ENCODE assay signal across 28 cellular contexts in genomic region chr9:98040212-98040611, GRCh38. TPM values are rescaled to one million over a fixed set of nuclear protein-coding genes. Genes with fewer than 3 reads are reported as not detected.
DNase-seq lines count a peak whose midpoint lies in the region; ATAC-seq and TF ChIP-seq lines count a peak whose summit lies in the region.
"Had no signal": no experiment of that assay in that cellular context is flagged by ENCODE, and none has a peak within 500 bp of the region (broad histone marks: within the 10 kb centered on the region; RNA-seq: fewer than 3 reads in every experiment).

No MANE protein-coding gene starts in this region.

- H3K9me1 ChIP-seq in IMR-90 (ENCODE audit: insufficient read depth, low read length): peaks cover 12% of the 10 kb centered on the region

- H2BK20ac ChIP-seq in IMR-90 (ENCODE audit: low read depth, low read length): no peak overlapping the region

- peaks cover 8% of the 10 kb centered on the region for H3K4me1 ChIP-seq in IMR-90 (ENCODE audit: control insufficient read depth, insufficient read depth, low read length)
- peaks cover 0 to 7% of the 10 kb centered on the region in 2 donors for H3K4me1 ChIP-seq in naive thymus-derived CD4-positive, alpha-beta T cell (ENCODE audit: control insufficient read depth in 2 of 2, insufficient read depth in 2 of 2, low read length in 2 of 2)
- H3K4me1 ChIP-seq: Caco-2, Peyer's patch had no signal

- no peaks in the 10 kb centered on the region for H4K20me1 ChIP-seq in IMR-90 (ENCODE audit: insufficient read depth, low read length)

- no TSS peak for BruUV-seq in Calu3 (replicated peaks; lab: Mats Ljungman, UMichigan)
- BruUV-seq in IMR-90 (replicated peaks; lab: Mats Ljungman, UMichigan): no TSS peak

- intact Hi-C loops in Calu3 (cut with micrococcal nuclease; ENCODE audit: unreplicated experiment): no loop called here
- intact Hi-C loops in IMR-90 (cut with micrococcal nuclease): no loop called here
- intact Hi-C loops in activated B cell treated with CpG ODN at 0.5 μM for 24 hours (cut with micrococcal nuclease): no loop called here
- intact Hi-C loops in naive thymus-derived CD4-positive, alpha-beta T cell (cut with micrococcal nuclease): no loop called here

- H3K18ac ChIP-seq in IMR-90 (ENCODE audit: low read depth, low read length): no peak overlapping the region

- TF ChIP-seq CTCF in Calu3 (IDR thresholded peaks at IDR 0.05; ENCODE audit: unreplicated experiment): no peak
- TF ChIP-seq CTCF in IMR-90 (conservative IDR thresholded peaks at IDR 0.05; ENCODE audit: low read depth, low read length): no peak
- TF ChIP-seq CTCF in activated B cell treated with CpG ODN at 0.5 μM for 24 hours (IDR thresholded peaks at IDR 0.05): no peak
- TF ChIP-seq CTCF in nephron progenitor cell (IDR thresholded peaks at IDR 0.05): no peak

- TF ChIP-seq POLR2A in IMR-90 (IDR thresholded peaks at IDR 0.05; ENCODE audit: low read depth, low read length): no peak

- POLR2A ChIA-PET in IMR-90 (lab: Charles Lee; ENCODE audit: unreplicated experiment) (no interaction called here), activated B cell treated with CpG ODN at 0.5 μM for 24 hours (lab: Charles Lee) (interaction anchor here (1.1 kb wide), 2 partner anchors 58 to 118 kb away, joined by 3 to 5 read pairs; partner anchors contain the start of gene TRMO)
- POLR2A ChIA-PET in naive thymus-derived CD4-positive, alpha-beta T cell (lab: Charles Lee): interaction anchor here (7.9 kb wide), 1 partner anchor 118 kb away, joined by 36 read pairs; the partner anchor contains the start of gene TRMO

- 85% methylated on average over 6 of the region's 6 CpGs; no CpG with 5 or more reads in 1 of the 2 experiments for WGBS in IMR-90 (ENCODE audit: extremely low coverage in 2 of 2, insufficient read length in 1 of 2), 2 experiments

- H3K4me2 ChIP-seq in IMR-90 (ENCODE audit: low read depth, low read length): no peak overlapping the region
- H3K4me2 ChIP-seq: KMS-11 had no signal

- no peaks in the 10 kb centered on the region for H3K9me3 ChIP-seq in IMR-90 (ENCODE audit: control insufficient read depth, insufficient read depth, low read length)
- no peaks in the 10 kb centered on the region for H3K9me3 ChIP-seq in naive thymus-derived CD4-positive, alpha-beta T cell (ENCODE audit: control insufficient read depth in 2 of 3, low read length in 3 of 3)
- H3K9me3 ChIP-seq: Caco-2, Peyer's patch, tibial artery had no signal

- H4K5ac ChIP-seq in IMR-90 (ENCODE audit: low read depth, low read length): no peak overlapping the region

- peak overlapping the region in 1 of 2 experiments; percentile 20; a peak in 1 of 4 replicates for H4K8ac ChIP-seq in IMR-90 (ENCODE audit: low read depth in 2 of 2, low read length in 2 of 2)

- H4K91ac ChIP-seq in IMR-90 (ENCODE audit: insufficient read depth, low read depth, low read length): no peak overlapping the region

- dilution Hi-C loops in IMR-90 (cut with HindIII; ENCODE audit: low sequenced_read_pairs, unreplicated experiment): no loop called here

- no peak overlapping the region for H2AK5ac ChIP-seq in IMR-90 (ENCODE audit: low read depth, low read length)

- no peak overlapping the region for H3K9ac ChIP-seq in IMR-90 (ENCODE audit: low read depth, low read length)
- H3K9ac ChIP-seq: KMS-11 had no signal

- H3K23ac ChIP-seq in IMR-90 (ENCODE audit: low read depth, low read length): no peak overlapping the region

- DNase-seq in Calu3 (no peak), IMR-90 (no peak), activated B cell treated with CpG ODN at 0.5 μM for 24 hours (no peak), nephron progenitor cell (no peak), T-helper 1 cell (no peak)
- no peak for DNase-seq in naive thymus-derived CD4-positive, alpha-beta T cell
- DNase-seq: ACHN; activated CD4-positive, alpha-beta T cell treated with anti-CD3 and anti-CD28 coated beads for 4 hours; activated CD8-positive, alpha-beta T cell treated with anti-CD3 and anti-CD28 coated beads, Interleukin-2, amount 10 ng/mL, durations not matched to agents 7 days and 5 days; activated naive CD4-positive, alpha-beta T cell treated with anti-CD3 and anti-CD28 coated beads, Interleukin-2, amount 50 U/mL, for 16 hours; Caco-2; DND-41; effector memory CD4-positive, alpha-beta T cell; hypothalamus; MM.1S; NCI-H1105 treated with DMSO at 0.1 percent for 48 hours; NCI-H2029 treated with DMSO at 0.1 percent for 48 hours; NCI-H2227 treated with DMSO at 0.1 percent for 48 hours; NCI-H69; right cardiac atrium; SHP77 treated with DMSO at 0.1 percent for 48 hours; T-helper 9 cell; tibial artery had no signal

- H3K27ac Mint-ChIP-seq in Calu3 (ENCODE audit: unreplicated experiment) (no peak overlapping the region), activated B cell treated with CpG ODN at 0.5 μM for 24 hours (peak overlapping the region; percentile 46), nephron progenitor cell (no peak overlapping the region)
- H3K27ac Mint-ChIP-seq in naive thymus-derived CD4-positive, alpha-beta T cell: no peak overlapping the region
- H3K27ac Mint-ChIP-seq: activated CD8-positive, alpha-beta T cell treated with anti-CD3 and anti-CD28 coated beads, Interleukin-2, amount 10 ng/mL, durations not matched to agents 7 days and 5 days; activated T-helper 2 cell treated with anti-CD3 and anti-CD28 coated beads, Interferon-gamma antibody, Interleukin-2, Interleukin-4, amounts not matched to agents 10 μg/mL and 5 μg/mL and 100 μg/mL, durations not matched to agents 14 hours and 24 hours and 36 hours had no signal

- H2BK5ac ChIP-seq in IMR-90 (ENCODE audit: low read depth, low read length, poor library complexity, severe bottlenecking): no peak overlapping the region

- H2BK15ac ChIP-seq in IMR-90 (ENCODE audit: low read depth, low read length): no peak overlapping the region

- ATAC-seq in IMR-90 (ENCODE audit: low read depth) (no peak), activated B cell treated with CpG ODN at 0.5 μM for 24 hours (ENCODE audit: low read depth) (no peak), GM19324 (IDR thresholded peaks at IDR 0.05; ENCODE audit: low FRiP score, unreplicated experiment) (no peak)
- no peak for ATAC-seq in naive thymus-derived CD4-positive, alpha-beta T cell
- ATAC-seq: activated CD8-positive, alpha-beta T cell treated with anti-CD3 and anti-CD28 coated beads, Interleukin-2, amount 10 ng/mL, durations not matched to agents 7 days and 5 days; right cardiac atrium had no signal

- H3K27me3 Mint-ChIP-seq in Calu3 (ENCODE audit: unreplicated experiment): peaks cover 12% of the 10 kb centered on the region
- H3K27me3 Mint-ChIP-seq in activated B cell treated with CpG ODN at 0.5 μM for 24 hours: peaks cover 4% of the 10 kb centered on the region
- peaks cover 29% of the 10 kb centered on the region for H3K27me3 Mint-ChIP-seq in nephron progenitor cell (ENCODE audit: low read depth, poor library complexity)
- peaks cover 0 to 5% (median 0%) of the 10 kb centered on the region in 5 donors for H3K27me3 Mint-ChIP-seq in naive thymus-derived CD4-positive, alpha-beta T cell

- in situ Hi-C loops in IMR-90 (cut with MboI; ENCODE audit: low sequenced_read_pairs): no loop called here

- H2AFZ ChIP-seq in IMR-90 (replicated peaks; ENCODE audit: low read length, poor library complexity): no peak overlapping the region

- H3K27me3 ChIP-seq in IMR-90 (ENCODE audit: control insufficient read depth, insufficient read depth, low read length): no peaks in the 10 kb centered on the region
- H3K27me3 ChIP-seq in naive thymus-derived CD4-positive, alpha-beta T cell (ENCODE audit: control insufficient read depth in 2 of 2, insufficient read depth in 2 of 2, low read length in 2 of 2): no peaks in the 10 kb centered on the region
- H3K27me3 ChIP-seq: Peyer's patch, tibial artery had no signal

- no peak for TF ChIP-seq RAD21 in IMR-90 (IDR thresholded peaks at IDR 0.05; ENCODE audit: low read length)

- H2BK120ac ChIP-seq in IMR-90 (ENCODE audit: low read depth, low read length): no peak overlapping the region

- peaks cover 16% of the 10 kb centered on the region for H3K4me1 Mint-ChIP-seq in Calu3 (ENCODE audit: low read depth, unreplicated experiment)
- H3K4me1 Mint-ChIP-seq in activated B cell treated with CpG ODN at 0.5 μM for 24 hours: peaks cover 58% of the 10 kb centered on the region
- peaks cover 26% of the 10 kb centered on the region for H3K4me1 Mint-ChIP-seq in nephron progenitor cell
- peaks cover 3 to 11% (median 5%) of the 10 kb centered on the region in 7 donors for H3K4me1 Mint-ChIP-seq in naive thymus-derived CD4-positive, alpha-beta T cell

- no peaks in the 10 kb centered on the region for H3K9me3 Mint-ChIP-seq in Calu3 (ENCODE audit: low read depth, unreplicated experiment)
- H3K9me3 Mint-ChIP-seq in activated B cell treated with CpG ODN at 0.5 μM for 24 hours: peaks cover 3% of the 10 kb centered on the region
- peaks cover 3% of the 10 kb centered on the region for H3K9me3 Mint-ChIP-seq in nephron progenitor cell
- peaks cover 0 to 3% (median 0%) of the 10 kb centered on the region in 11 donors for H3K9me3 Mint-ChIP-seq in naive thymus-derived CD4-positive, alpha-beta T cell

- 0 out of 2 replicates have a peak overlapping the region, but pooled peaks have one; percentile 3 for H3K4ac ChIP-seq in IMR-90 (ENCODE audit: low read depth, low read length)

- H3K4me3 Mint-ChIP-seq in Calu3 (ENCODE audit: low read depth, unreplicated experiment) (peak overlapping the region; percentile 20), activated B cell treated with CpG ODN at 0.5 μM for 24 hours (peak overlapping the region; percentile 76), nephron progenitor cell (peak overlapping the region; percentile 35)
- no peak overlapping the region for H3K4me3 Mint-ChIP-seq in naive thymus-derived CD4-positive, alpha-beta T cell
- H3K4me3 Mint-ChIP-seq: activated CD8-positive, alpha-beta T cell treated with anti-CD3 and anti-CD28 coated beads, Interleukin-2, amount 10 ng/mL, durations not matched to agents 7 days and 5 days had no signal

- no peak overlapping the region for H3K56ac ChIP-seq in IMR-90 (ENCODE audit: extremely low read depth, insufficient read depth, low read length)

- no peak overlapping the region for H3K27ac ChIP-seq in IMR-90 (ENCODE audit: insufficient read depth, low read length)
- H3K27ac ChIP-seq in naive thymus-derived CD4-positive, alpha-beta T cell (ENCODE audit: low read depth, low read length): no peak overlapping the region
- H3K27ac ChIP-seq: coronary artery, KMS-11, Peyer's patch, tibial artery had no signal

- H3K4me3 ChIP-seq in IMR-90 (ENCODE audit: insufficient read depth, low read depth, low read length): no peak overlapping the region
- H3K4me3 ChIP-seq in naive thymus-derived CD4-positive, alpha-beta T cell (ENCODE audit: low read length): no peak overlapping the region
- H3K4me3 ChIP-seq: coronary artery, Peyer's patch, tibial artery had no signal

- CTCF ChIA-PET in Calu3 (lab: Charles Lee) (no interaction called here), IMR-90 (lab: Yijun Ruan, JAX) (no interaction called here), activated B cell treated with CpG ODN at 0.5 μM for 24 hours (lab: Charles Lee) (no interaction called here)
- CTCF ChIA-PET in naive thymus-derived CD4-positive, alpha-beta T cell (lab: Charles Lee): interaction anchor here (2.3 kb wide), 1 partner anchor 117 kb away, joined by 9 read pairs; the partner anchor contains the start of gene TRMO

- no peaks in the 10 kb centered on the region for H3K36me3 ChIP-seq in IMR-90 (ENCODE audit: control insufficient read depth, insufficient read depth, low read length)
- H3K36me3 ChIP-seq in naive thymus-derived CD4-positive, alpha-beta T cell (ENCODE audit: control insufficient read depth in 2 of 3, insufficient read depth in 3 of 3, low read length in 3 of 3): no peaks in the 10 kb centered on the region
- H3K36me3 ChIP-seq: Peyer's patch, tibial artery had no signal

- H3K36me3 Mint-ChIP-seq in Calu3 (ENCODE audit: insufficient read depth, unreplicated experiment) (no peaks in the 10 kb centered on the region), activated B cell treated with CpG ODN at 0.5 μM for 24 hours (ENCODE audit: low read depth) (peaks cover 2% of the 10 kb centered on the region), nephron progenitor cell (ENCODE audit: low read depth) (no peaks in the 10 kb centered on the region)
- peaks cover 0 to 3% (median 0%) of the 10 kb centered on the region in 5 donors for H3K36me3 Mint-ChIP-seq in naive thymus-derived CD4-positive, alpha-beta T cell

- H3K79me1 ChIP-seq in IMR-90 (ENCODE audit: low read depth in 1 of 2, low read length in 2 of 2): peaks cover 0 to 7% of the 10 kb centered on the region in 2 experiments; a peak in 1 of 4 replicates

- H3K14ac ChIP-seq in IMR-90 (replicated peaks; ENCODE audit: low read depth, low read length): no peak overlapping the region

- no peak overlapping the region for H2AK9ac ChIP-seq in IMR-90 (replicated peaks; ENCODE audit: low read depth, low read length, poor library complexity)

RNA-seq across cellular contexts. Expression of gene NANS, which starts 16.3 kb away (rescaled TPM):
- total RNA-seq in Calu3 (2022) (43.0 and 47.5 TPM in 2 replicates), IMR-90 (2012; rRNA removed) (306 and 313 TPM in 2 replicates), activated B cell treated with CpG ODN at 0.5 μM for 24 hours (21.6 and 21.8 TPM in 2 replicates)
- polyA plus RNA-seq in IMR-90 (2012; rRNA removed): 197 and 210 TPM in 2 replicates
- polyA plus RNA-seq in IMR-90 (2012; cell fraction: cytosol; rRNA removed): 201 and 222 TPM in 2 replicates
- 110 and 136 TPM in 2 replicates for polyA plus RNA-seq in IMR-90 (2012; cell fraction: nucleus; rRNA removed; ENCODE audit: low replicate concordance)
- total RNA-seq in naive thymus-derived CD4-positive, alpha-beta T cell: 10 to 100 TPM; 16.3 to 58.9 (median 51.8) TPM
- polyA plus RNA-seq in naive thymus-derived CD4-positive, alpha-beta T cell: 10 to 100 TPM; 33.0 to 33.2 TPM

RNA-seq across cellular contexts. Expression of gene ANP32B, which starts 57.1 kb away (rescaled TPM):
- total RNA-seq in Calu3 (2022) (118 and 135 TPM in 2 replicates), IMR-90 (2012; rRNA removed) (3.9 and 9.4 TPM in 2 replicates), activated B cell treated with CpG ODN at 0.5 μM for 24 hours (162 and 173 TPM in 2 replicates)
- 40.7 and 46.8 TPM in 2 replicates for polyA plus RNA-seq in IMR-90 (2012; rRNA removed)
- 9.5 and 10.7 TPM in 2 replicates for polyA plus RNA-seq in IMR-90 (2012; cell fraction: cytosol; rRNA removed)
- 3.9 and 12.4 TPM in 2 replicates for polyA plus RNA-seq in IMR-90 (2012; cell fraction: nucleus; rRNA removed; ENCODE audit: low replicate concordance)
- total RNA-seq in naive thymus-derived CD4-positive, alpha-beta T cell: 100 to 1,000 TPM; 143 to 267 (median 186) TPM
- 100 to 1,000 TPM; 108 to 123 TPM for polyA plus RNA-seq in naive thymus-derived CD4-positive, alpha-beta T cell

Comparison
In these comparisons a context has a peak if more than half of its experiments do, and no peak if none do; other contexts are left out.
1. H3K4me3 Mint-ChIP-seq: peak in Calu3 (single experiment), activated B cell treated with CpG ODN at 0.5 μM for 24 hours (single experiment) and nephron progenitor cell (single experiment); none in naive thymus-derived CD4-positive, alpha-beta T cell (0 of 10).
2. RNA of gene ANP32B, which starts 57.1 kb away (total RNA-seq): 143 to 267 TPM in naive thymus-derived CD4-positive, alpha-beta T cell, 162 to 173 TPM in activated B cell treated with CpG ODN at 0.5 μM for 24 hours and 118 to 135 TPM in Calu3; 3.9 to 9.4 TPM in IMR-90; every median in the first group is over 10 times any median in the second.